Comparison of ENCODE assay signal across 8 cellular contexts in genomic region chr17:74202879-74203432, GRCh38. TPM values are rescaled to one million over a fixed set of nuclear protein-coding genes. Genes with fewer than 3 reads are reported as not detected.
DNase-seq lines count a peak whose midpoint lies in the region; ATAC-seq and TF ChIP-seq lines count a peak whose summit lies in the region.

No MANE protein-coding gene starts in this region.

- peak overlapping the region; percentile 74 for H3K4me2 ChIP-seq in GM23338

- H3K36me3 ChIP-seq in ACC112 (ENCODE audit: insufficient read depth, low read length) = peaks cover 31% of the 10 kb centered on the region
- H3K36me3 ChIP-seq in GM23338 (ENCODE audit: insufficient read depth) = peaks cover 40% of the 10 kb centered on the region

- H3K79me2 ChIP-seq in ACC112 (ENCODE audit: control insufficient read depth, insufficient read depth, low read length, unreplicated experiment) = peaks cover 42% of the 10 kb centered on the region
- H3K79me2 ChIP-seq in GM23338 (replicated peaks; ENCODE audit: insufficient read depth) = peaks cover 44% of the 10 kb centered on the region

- H3K27ac ChIP-seq in ACC112 (ENCODE audit: low read depth, low read length) = no peak overlapping the region
- peak overlapping the region; percentile 70; the same call in 1 of the 2 replicates for H3K27ac ChIP-seq in GM23338 (ENCODE audit: low read depth)

- peaks cover 29% of the 10 kb centered on the region for H3K4me1 ChIP-seq in ACC112 (ENCODE audit: control insufficient read depth, insufficient read depth, low read length, unreplicated experiment)
- peaks cover 37% of the 10 kb centered on the region for H3K4me1 ChIP-seq in GM23338 (ENCODE audit: insufficient read depth)

- peaks cover 49% of the 10 kb centered on the region for H3K27me3 ChIP-seq in ACC112 (ENCODE audit: insufficient read depth, low read length)
- H3K27me3 ChIP-seq in GM23338 (ENCODE audit: insufficient read depth) = peaks cover 11% of the 10 kb centered on the region

- TF ChIP-seq CTCF in GM23338 (conservative IDR thresholded peaks at IDR 0.05; ENCODE audit: low read depth in 2 of 2) = no peak

- ATAC-seq in GM23338 = no peak; the same call in 2 of the 3 replicates
- ATAC-seq in activated naive CD4-positive, alpha-beta T cell treated with anti-CD3 and anti-CD28 coated beads, Interleukin-2, amount 50 U/mL, for 72 hours = no peak
- ATAC-seq in HG03432 (IDR thresholded peaks at IDR 0.05; ENCODE audit: unreplicated experiment) = no peak
- no peak for ATAC-seq in HG02885 (IDR thresholded peaks at IDR 0.05; ENCODE audit: poor library complexity, unreplicated experiment)

- peaks cover 27% of the 10 kb centered on the region for H3K27me3 Mint-ChIP-seq in GM23338 (ENCODE audit: insufficient read depth, low read depth, poor library complexity)
- H3K27me3 Mint-ChIP-seq in immature natural killer cell (ENCODE audit: low read depth in 3 of 3) = peaks cover 5 to 12% (median 12%) of the 10 kb centered on the region in 3 donors

- peaks cover 29% of the 10 kb centered on the region for H4K20me1 ChIP-seq in GM23338 (replicated peaks; ENCODE audit: insufficient read depth)

- peaks cover 27% of the 10 kb centered on the region for H3F3A ChIP-seq in GM23338 (replicated peaks; ENCODE audit: low read depth)

- no peak for DNase-seq in GM23338 (ENCODE audit: low spot score)
- DNase-seq in activated naive CD4-positive, alpha-beta T cell treated with anti-CD3 and anti-CD28 coated beads, Interleukin-2, amount 50 U/mL, for 72 hours (ENCODE audit: low spot score in 2 of 2) = no peak
- DNase-seq in immature natural killer cell = no peak
- no peak for DNase-seq in occipital lobe (lab: John Stamatoyannopoulos, UW)
- DNase-seq in central memory CD4-positive, alpha-beta T cell = no peak

- H3K9me3 Mint-ChIP-seq in GM23338 (peaks cover 3% of the 10 kb centered on the region; the same call in 1 of the 3 replicates), immature natural killer cell (no peaks in the 10 kb centered on the region)
- H3K9me3 Mint-ChIP-seq in activated naive CD4-positive, alpha-beta T cell treated with anti-CD3 and anti-CD28 coated beads, Interleukin-2, amount 50 U/mL, for 72 hours = no peaks in the 10 kb centered on the region

- H3K4me3 Mint-ChIP-seq in GM23338 (peak overlapping the region; percentile 100), immature natural killer cell (peak overlapping the region; percentile 98 to 100 (median 99))

- H3K4me1 Mint-ChIP-seq in GM23338 (peaks cover 31% of the 10 kb centered on the region), immature natural killer cell (peaks cover 36 to 45% of the 10 kb centered on the region in 2 donors)

- no peaks in the 10 kb centered on the region for H3K9me2 ChIP-seq in GM23338 (ENCODE audit: insufficient read depth)

- H3K36me3 Mint-ChIP-seq in GM23338 (ENCODE audit: low read depth) = peaks cover 46% of the 10 kb centered on the region
- peaks cover 22 to 33% of the 10 kb centered on the region in 2 donors for H3K36me3 Mint-ChIP-seq in activated naive CD4-positive, alpha-beta T cell treated with anti-CD3 and anti-CD28 coated beads, Interleukin-2, amount 50 U/mL, for 72 hours
- H3K36me3 Mint-ChIP-seq in immature natural killer cell = peaks cover 0 to 14% (median 7%) of the 10 kb centered on the region in 3 donors

- H3K27ac Mint-ChIP-seq in GM23338 = no peak overlapping the region; the same call in 1 of the 2 replicates
- H3K27ac Mint-ChIP-seq in activated naive CD4-positive, alpha-beta T cell treated with anti-CD3 and anti-CD28 coated beads, Interleukin-2, amount 50 U/mL, for 72 hours = peak overlapping the region; percentile 97 to 99
- H3K27ac Mint-ChIP-seq in immature natural killer cell = peak overlapping the region in 5 of 6 donors; percentile 95 to 98 (median 97)

- no peak overlapping the region for H2AFZ ChIP-seq in ACC112 (ENCODE audit: low read length, unreplicated experiment)
- peak overlapping the region; percentile 89 for H2AFZ ChIP-seq in GM23338

- H3K4me3 ChIP-seq in ACC112 (ENCODE audit: low read depth, low read length) = peak overlapping the region; percentile 100
- peak overlapping the region; percentile 98 for H3K4me3 ChIP-seq in GM23338

TF ChIP-seq in GM23338, 12 proteins besides CTCF, POLR2A, EP300 and RAD21:
- TF ChIP-seq EZH2 (IDR thresholded peaks at IDR 0.05; ENCODE audit: low read depth, unreplicated experiment) (no peak), ZNF114 (CRISPR knock-in tag; IDR thresholded peaks at IDR 0.05) (no peak), JUNB (IDR thresholded peaks at IDR 0.05; ENCODE audit: unreplicated experiment) (no peak), NANOG (IDR thresholded peaks at IDR 0.05; ENCODE audit: borderline replicate concordance) (no peak), ZNF331 (CRISPR knock-in tag; IDR thresholded peaks at IDR 0.05; ENCODE audit: low read depth) (no peak), CREB1 (CRISPR knock-in tag; IDR thresholded peaks at IDR 0.05; ENCODE audit: low read depth) (no peak)

RNA-seq across cellular contexts. Expression of gene RPL38, which starts 0.5 kb away (rescaled TPM):
- 231 and 286 TPM in 2 replicates for total RNA-seq in GM23338 (2014; rRNA removed; shearing (Covaris generic))
- 5,312 and 5,616 TPM in 2 replicates for polyA plus RNA-seq in GM23338 (2016; fragmentation: Nextera tagmentation; extraction: Ambion mirVana)
- 1,000 to 10,000 TPM; 1,423 to 1,466 TPM for total RNA-seq in activated naive CD4-positive, alpha-beta T cell treated with anti-CD3 and anti-CD28 coated beads, Interleukin-2, amount 50 U/mL, for 72 hours
- 1,000 to 10,000 TPM in 1 of 3 donors, 100 to 1,000 TPM in 2; 638 to 1,583 (median 956) TPM for polyA plus RNA-seq in immature natural killer cell
- total RNA-seq in occipital lobe = 4,341 TPM

RNA-seq across cellular contexts. Expression of gene TTYH2, which starts 10.4 kb away (rescaled TPM):
- total RNA-seq in GM23338 (2014; rRNA removed; shearing (Covaris generic)) = 3.9 and 5.2 TPM in 2 replicates
- polyA plus RNA-seq in GM23338 (2016; fragmentation: Nextera tagmentation; extraction: Ambion mirVana) (1.4 and 2.1 TPM in 2 replicates), immature natural killer cell (1 to 10 TPM in 2 of 3 donors, under 1 TPM in 1; 0.15 to 2.0 (median 1.1) TPM)
- total RNA-seq in activated naive CD4-positive, alpha-beta T cell treated with anti-CD3 and anti-CD28 coated beads, Interleukin-2, amount 50 U/mL, for 72 hours = 1 to 10 TPM; 2.2 to 5.6 TPM
- 8.3 TPM for total RNA-seq in occipital lobe
